ENCODE assay signal across 6 cellular contexts in the genomic region with DNA sequence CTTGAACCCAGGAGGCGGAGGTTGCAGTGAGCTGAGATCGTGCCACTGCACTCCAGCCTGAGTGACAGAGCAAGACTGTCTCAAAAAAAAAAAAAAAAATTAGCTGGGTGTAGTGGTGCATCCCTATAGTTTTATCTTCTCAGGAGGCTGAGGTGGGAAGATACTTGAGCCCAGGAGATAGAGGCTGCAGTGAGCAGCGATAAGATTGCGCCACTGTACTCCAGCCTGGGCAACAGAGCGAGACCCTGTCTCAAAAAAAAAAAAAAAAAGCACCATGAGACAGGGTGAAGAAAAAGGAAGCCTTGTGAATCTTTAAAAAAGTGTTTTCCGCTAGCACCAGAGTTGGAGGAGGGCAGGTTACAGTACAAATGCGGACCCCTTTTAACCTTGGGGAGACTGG. TPM values are rescaled to one million over a fixed set of nuclear protein-coding genes. Genes with fewer than 3 reads are reported as not detected.
"Had no signal": no experiment of that assay in that cellular context is flagged by ENCODE, and none has a peak within 500 bp of the region (broad histone marks: within the 10 kb centered on the region; RNA-seq: fewer than 3 reads in every experiment).

No MANE protein-coding gene starts in this region.

RNA-seq across cellular contexts. Expression of gene TDRD12, which starts 3.4 kb away (rescaled TPM):
- total RNA-seq: left lobe of liver, left ventricle myocardium inferior, left ventricle myocardium superior, lower lobe of right lung, mesenteric fat pad had no signal
- polyA plus RNA-seq: hepatocyte had no signal

RNA-seq across cellular contexts. Expression of gene RGS9BP, which starts 40.6 kb away (rescaled TPM):
- total RNA-seq: mesenteric fat pad had no signal
